8 cellular contexts compared by ENCODE assay signal in genomic region chr14:50321009-50321660, GRCh38. TPM values are rescaled to one million over a fixed set of nuclear protein-coding genes. Genes with fewer than 3 reads are reported as not detected.
DNase-seq lines count a peak whose midpoint lies in the region; ATAC-seq, FAIRE-seq and TF ChIP-seq lines count a peak whose summit lies in the region.

No MANE protein-coding gene starts in this region.

- TF ChIP-seq CTCF in GM23338 (conservative IDR thresholded peaks at IDR 0.05; ENCODE audit: low read depth in 2 of 2) (peak; percentile 86 to 90), foreskin keratinocyte (conservative IDR thresholded peaks at IDR 0.05) (peak; percentile 98), osteocyte (IDR thresholded peaks at IDR 0.05) (peak; percentile 94), type B pancreatic cell (conservative IDR thresholded peaks at IDR 0.05) (peak; percentile 91)

- H3K4me1 ChIP-seq in GM23338 (ENCODE audit: insufficient read depth) (no peaks in the 10 kb centered on the region), foreskin keratinocyte (peaks cover 17% of the 10 kb centered on the region)

- peaks cover 11% of the 10 kb centered on the region; the same call in 1 of the 2 replicates for H3K36me3 ChIP-seq in GM23338 (ENCODE audit: insufficient read depth)

- H3K9me3 Mint-ChIP-seq in GM23338 (peaks cover 2% of the 10 kb centered on the region), osteocyte (ENCODE audit: unreplicated experiment) (peaks cover 8% of the 10 kb centered on the region), type B pancreatic cell (no peaks in the 10 kb centered on the region)

- H3K79me2 ChIP-seq in GM23338 (replicated peaks; ENCODE audit: insufficient read depth): peaks cover 21% of the 10 kb centered on the region

- H3K4me3 Mint-ChIP-seq in GM23338 (no peak overlapping the region), osteocyte (ENCODE audit: unreplicated experiment) (no peak overlapping the region), type B pancreatic cell (no peak overlapping the region)

- H3K27me3 Mint-ChIP-seq in GM23338 (ENCODE audit: insufficient read depth, low read depth, poor library complexity) (peaks cover 3% of the 10 kb centered on the region), osteocyte (ENCODE audit: unreplicated experiment) (no peaks in the 10 kb centered on the region), type B pancreatic cell (no peaks in the 10 kb centered on the region)

- H2AFZ ChIP-seq in GM23338: no peak overlapping the region

- no peak overlapping the region for H3K4me2 ChIP-seq in GM23338

- H3K36me3 Mint-ChIP-seq in GM23338 (ENCODE audit: low read depth) (peaks cover 28% of the 10 kb centered on the region), osteocyte (ENCODE audit: unreplicated experiment) (peaks cover 17% of the 10 kb centered on the region), type B pancreatic cell (peaks cover 12% of the 10 kb centered on the region)

- DNase-seq in GM23338 (ENCODE audit: low spot score) (peak; percentile 84), LHCN-M2 (ENCODE audit: low read depth) (peak; percentile 93), RPMI8226 (peak; percentile 74), foreskin keratinocyte (peak; percentile 98 to 99), osteocyte (ENCODE audit: extremely low spot score, unreplicated experiment) (no peak), type B pancreatic cell (ENCODE audit: extremely low spot score, unreplicated experiment) (no peak)
- peak; percentile 49 for DNase-seq in activated T-helper 9 cell treated with anti-CD3 and anti-CD28 coated beads, Interleukin-2, amount 50 U/mL, for 16 hours (ENCODE audit: low read depth)

- H4K20me1 ChIP-seq in GM23338 (replicated peaks; ENCODE audit: insufficient read depth): no peaks in the 10 kb centered on the region

- H3K27ac ChIP-seq in GM23338 (ENCODE audit: low read depth) (no peak overlapping the region), foreskin keratinocyte (peak overlapping the region; percentile 97)

- no peaks in the 10 kb centered on the region for H3K9me2 ChIP-seq in GM23338 (ENCODE audit: insufficient read depth)

- ATAC-seq in GM23338: peak; percentile 95
- ATAC-seq in foreskin keratinocyte: peak; percentile 96

- H3K27ac Mint-ChIP-seq in GM23338 (no peak overlapping the region), osteocyte (ENCODE audit: unreplicated experiment) (no peak overlapping the region), type B pancreatic cell (no peak overlapping the region)

- peak; percentile 93 for FAIRE-seq in G401.6 (lab: Jason Lieb, UNC)

- H3K4me3 ChIP-seq in GM23338: no peak overlapping the region

- H3K27me3 ChIP-seq in GM23338 (ENCODE audit: insufficient read depth) (no peaks in the 10 kb centered on the region), foreskin keratinocyte (no peaks in the 10 kb centered on the region)

- H3F3A ChIP-seq in GM23338 (replicated peaks; ENCODE audit: low read depth): no peaks in the 10 kb centered on the region

- peaks cover 4% of the 10 kb centered on the region; the same call in 1 of the 3 replicates for H3K4me1 Mint-ChIP-seq in GM23338
- peaks cover 8% of the 10 kb centered on the region for H3K4me1 Mint-ChIP-seq in osteocyte (ENCODE audit: unreplicated experiment)
- peaks cover 12% of the 10 kb centered on the region for H3K4me1 Mint-ChIP-seq in type B pancreatic cell (ENCODE audit: unreplicated experiment)

TF ChIP-seq in GM23338, 12 proteins besides CTCF, POLR2A, EP300 and RAD21:
- TF ChIP-seq REST (IDR thresholded peaks at IDR 0.05; ENCODE audit: unreplicated experiment): no peak

RNA-seq across cellular contexts. Expression of gene DMAC2L, which starts 9.0 kb away (rescaled TPM):
- total RNA-seq in GM23338 (2014; rRNA removed; shearing (Covaris generic)): 9.5 and 22.5 TPM in 2 replicates
- polyA plus RNA-seq in GM23338 (2016; fragmentation: Nextera tagmentation; extraction: Ambion mirVana) (30.8 and 33.8 TPM in 2 replicates), foreskin keratinocyte (8.0 and 8.8 TPM in 2 replicates)
- total RNA-seq in LHCN-M2 (2014; rRNA removed) (5.0 and 5.8 TPM in 2 replicates), foreskin keratinocyte (7.7 and 7.8 TPM in 2 replicates), osteocyte (17.7 and 21.7 TPM in 2 replicates), type B pancreatic cell (ENCODE audit: low replicate concordance) (13.9 and 15.6 TPM in 2 replicates)
- 8.1 TPM for polyA plus RNA-seq in LHCN-M2 (2012)

RNA-seq across cellular contexts. Expression of gene L2HGDH, which starts 9.1 kb away (rescaled TPM):
- 22.0 and 28.5 TPM in 2 replicates for total RNA-seq in GM23338 (2014; rRNA removed; shearing (Covaris generic))
- polyA plus RNA-seq in GM23338 (2016; fragmentation: Nextera tagmentation; extraction: Ambion mirVana) (12.3 and 13.5 TPM in 2 replicates), foreskin keratinocyte (2.7 and 3.7 TPM in 2 replicates)
- total RNA-seq in LHCN-M2 (2014; rRNA removed) (4.6 and 5.0 TPM in 2 replicates), foreskin keratinocyte (7.2 and 9.1 TPM in 2 replicates), osteocyte (4.2 and 6.5 TPM in 2 replicates), type B pancreatic cell (ENCODE audit: low replicate concordance) (10.8 and 13.3 TPM in 2 replicates)
- polyA plus RNA-seq in LHCN-M2 (2012): 1.6 TPM

Comparison
In these comparisons a context has a peak if more than half of its experiments do, and no peak if none do; other contexts are left out.
1. DNase-seq: peak in GM23338 (single experiment), LHCN-M2 (single experiment), RPMI8226 (single experiment), activated T-helper 9 cell treated with anti-CD3 and anti-CD28 coated beads, Interleukin-2, amount 50 U/mL, for 16 hours (single experiment) and foreskin keratinocyte (2 of 2); none in osteocyte (single experiment) and type B pancreatic cell (single experiment).
2. Peak in every context shown above with its lines, with median percentiles within 50 percentile points of each other: CTCF ChIP-seq.